In genomic region chr13:109381546-109382180, GRCh38 we compare ENCODE assay signal across 14 cellular contexts.
DNase-seq lines count a peak whose midpoint lies in the region; ATAC-seq and TF ChIP-seq lines count a peak whose summit lies in the region.
"Had no signal": no experiment of that assay in that cellular context is flagged by ENCODE, and none has a peak within 500 bp of the region (broad histone marks: within the 10 kb centered on the region; RNA-seq: fewer than 3 reads in every experiment).

No MANE protein-coding gene starts in this region.

- H3K27ac ChIP-seq in SJSA1 (peak overlapping the region; percentile 82), fibroblast of lung (ENCODE audit: insufficient read depth, low read length) (no peak overlapping the region)

- no peaks in the 10 kb centered on the region for H4K20me1 ChIP-seq in fibroblast of lung (ENCODE audit: control insufficient read depth, extremely low read depth, insufficient read depth, low read length)

- no peak overlapping the region for H3K4me2 ChIP-seq in fibroblast of lung (ENCODE audit: extremely low read depth, insufficient read depth, low read length)

- H2AFZ ChIP-seq in fibroblast of lung (ENCODE audit: low read length) = no peak overlapping the region

- H3K4me1 ChIP-seq in SJSA1 (replicated peaks) = peaks cover 43% of the 10 kb centered on the region
- H3K4me1 ChIP-seq in fibroblast of lung (ENCODE audit: control insufficient read depth, extremely low read depth, insufficient read depth, low read length) = no peaks in the 10 kb centered on the region

- H3K79me2 ChIP-seq in fibroblast of lung (ENCODE audit: control insufficient read depth, insufficient read depth, low read length) = no peaks in the 10 kb centered on the region

- intact Hi-C loops in left cardiac atrium (cut with DNase I) = no loop called here

- H3K36me3 ChIP-seq in SJSA1 (no peaks in the 10 kb centered on the region), fibroblast of lung (ENCODE audit: control insufficient read depth, insufficient read depth, low read length) (no peaks in the 10 kb centered on the region)

- ATAC-seq in GM21381 (IDR thresholded peaks at IDR 0.05; ENCODE audit: unreplicated experiment) = no peak
- ATAC-seq in left cardiac atrium = no peak
- ATAC-seq: activated CD8-positive, alpha-beta T cell treated with anti-CD3 and anti-CD28 coated beads for 36 hours; esophagus mucosa had no signal

- no peaks in the 10 kb centered on the region for H3K9me3 ChIP-seq in SJSA1 (replicated peaks)
- H3K9me3 ChIP-seq in fibroblast of lung (ENCODE audit: control insufficient read depth, insufficient read depth, low read depth, low read length) = no peaks in the 10 kb centered on the region

- no peak overlapping the region for H3K9ac ChIP-seq in fibroblast of lung (ENCODE audit: insufficient read depth, low read length)

- TF ChIP-seq CTCF in fibroblast of lung (conservative IDR thresholded peaks at IDR 0.05 in 1 of 2, IDR thresholded peaks at IDR 0.05 in 1 of 2; ENCODE audit: low read depth in 1 of 2, low read length in 2 of 2) = no peak

- DNase-seq in COLO829 (ENCODE audit: low spot score) = peak; percentile 84
- peak; percentile 97 to 100 for DNase-seq in SJSA1 (ENCODE audit: low read depth in 1 of 2, low spot score in 2 of 2)
- peak; percentile 32 to 92 for DNase-seq in fibroblast of lung (ENCODE audit: low read depth in 2 of 2)
- DNase-seq in pons (ENCODE audit: low spot score) = peak; percentile 11
- no peak for DNase-seq in DMS153 treated with DMSO at 0.1 percent for 48 hours (lab: John Stamatoyannopoulos, UW; ENCODE audit: unreplicated experiment)
- no peak for DNase-seq in stimulated activated CD4-positive, alpha-beta T cell treated with anti-CD3 and anti-CD28 coated beads, Interleukin-4, amount 100 ng/mL, for 4 hours
- DNase-seq in left cardiac atrium = no peak
- DNase-seq: activated CD8-positive, alpha-beta T cell treated with anti-CD3 and anti-CD28 coated beads for 36 hours; activated effector memory CD4-positive, alpha-beta T cell treated with anti-CD3 and anti-CD28 coated beads, Interleukin-2, amount 50 U/mL, for 16 hours; C1 segment of cervical spinal cord; stimulated activated CD4-positive, alpha-beta T cell treated with anti-CD3 and anti-CD28 coated beads, Interleukin-4, amount 100 ng/mL, for 1 hour; stimulated activated naive CD4-positive, alpha-beta T cell had no signal

- no peaks in the 10 kb centered on the region for H3K27me3 ChIP-seq in SJSA1 (replicated peaks)
- no peaks in the 10 kb centered on the region for H3K27me3 ChIP-seq in fibroblast of lung (ENCODE audit: control insufficient read depth, insufficient read depth, low read length)

- H3K4me3 ChIP-seq in SJSA1 = no peak overlapping the region
- H3K4me3 ChIP-seq in fibroblast of lung (replicated peaks in 1 of 4; ENCODE audit: control extremely low read depth in 1 of 4, insufficient read depth in 1 of 4, low read depth in 3 of 4, low read length in 4 of 4) = no peak overlapping the region

Comparison
In these comparisons a context has a peak if more than half of its experiments do, and no peak if none do; other contexts are left out.
1. DNase-seq: peak in COLO829 (single experiment), SJSA1 (2 of 2), fibroblast of lung (2 of 2) and pons (single experiment); none in DMS153 treated with DMSO at 0.1 percent for 48 hours (single experiment), stimulated activated CD4-positive, alpha-beta T cell treated with anti-CD3 and anti-CD28 coated beads, Interleukin-4, amount 100 ng/mL, for 4 hours (0 of 2) and left cardiac atrium (single experiment).